ENCODE assay signal across 1 cellular context in genomic region chr4:82017680-82018079, GRCh38.
TF ChIP-seq lines count a peak whose summit lies in the region.

No MANE protein-coding gene starts in this region.

TF ChIP-seq in K562, 482 proteins besides CTCF, POLR2A, EP300 and RAD21 (continued from another document):
- TF ChIP-seq ZBTB49 (CRISPR knock-in tag; IDR thresholded peaks at IDR 0.05; ENCODE audit: borderline replicate concordance): no peak
- TF ChIP-seq MTA3 (IDR thresholded peaks at IDR 0.05; ENCODE audit: borderline replicate concordance): no peak
- TF ChIP-seq L3MBTL2 (IDR thresholded peaks at IDR 0.05): no peak
- TF ChIP-seq ZNF766 (CRISPR knock-in tag; conservative IDR thresholded peaks at IDR 0.05): peak; percentile 44; the same call in 1 of the 2 replicates
- TF ChIP-seq DNMT1 (IDR thresholded peaks at IDR 0.05): no peak
- TF ChIP-seq VEZF1 (CRISPR knock-in tag; IDR thresholded peaks at IDR 0.05): 0 out of 2 replicates have a peak, but pooled peaks have one; percentile 16
- TF ChIP-seq ZNF449 (CRISPR knock-in tag; IDR thresholded peaks at IDR 0.05): 0 out of 2 replicates have a peak, but pooled peaks have one; percentile 16
- TF ChIP-seq MIER1 (IDR thresholded peaks at IDR 0.05; ENCODE audit: low read depth): peak; percentile 92
- TF ChIP-seq FIP1L1 (IDR thresholded peaks at IDR 0.05; ENCODE audit: low read depth, low read length, poor library complexity, severe bottlenecking): no peak
- no peak for TF ChIP-seq ZBTB12 (CRISPR knock-in tag; IDR thresholded peaks at IDR 0.05)
- no peak for TF ChIP-seq POLR2B (IDR thresholded peaks at IDR 0.05; ENCODE audit: low read depth, partially characterized antibody)
- no peak for TF ChIP-seq ETV1 (tag; conservative IDR thresholded peaks at IDR 0.05; ENCODE audit: low read depth)
- TF ChIP-seq REST (CRISPR knock-in tag; IDR thresholded peaks at IDR 0.05; ENCODE audit: low read depth): peak; percentile 90
- peak; percentile 96 for TF ChIP-seq EHMT2 (IDR thresholded peaks at IDR 0.05)
- TF ChIP-seq ATF1 (CRISPR knock-in tag; IDR thresholded peaks at IDR 0.05): no peak
- TF ChIP-seq ATF1 (tag; IDR thresholded peaks at IDR 0.05): no peak
- TF ChIP-seq ZNF282 (CRISPR knock-in tag; IDR thresholded peaks at IDR 0.05): no peak
- no peak for TF ChIP-seq HINFP (tag; conservative IDR thresholded peaks at IDR 0.05; ENCODE audit: low read depth)
